In genomic region chr17:76709077-76709950, GRCh38 we compare ENCODE assay signal across 8 cellular contexts. TPM values are rescaled to one million over a fixed set of nuclear protein-coding genes. Genes with fewer than 3 reads are reported as not detected.
DNase-seq lines count a peak whose midpoint lies in the region; ATAC-seq, FAIRE-seq and TF ChIP-seq lines count a peak whose summit lies in the region.

No MANE protein-coding gene starts in this region.

- POLR2A ChIA-PET in activated CD8-positive, alpha-beta T cell treated with anti-CD3 and anti-CD28 coated beads for 36 hours (lab: Charles Lee): interaction anchor here (1.0 to 2.2 kb wide), 3 partner anchors 13 to 152 kb away, joined by 3 to 7 read pairs (median 3); no protein-coding TSS in a partner anchor

- no peak for TF ChIP-seq POLR2A in GM12891 (IDR thresholded peaks at IDR 0.05; ENCODE audit: low read depth, low read length)

- ATAC-seq in activated T-cell treated with anti-CD3 and anti-CD28 coated beads, Interleukin-2, amount 50 U/mL, for 72 hours (replicated peaks in 1 of 2): no peak
- no peak for ATAC-seq in activated CD8-positive, alpha-beta T cell treated with anti-CD3 and anti-CD28 coated beads for 36 hours

- intact Hi-C loops in activated CD8-positive, alpha-beta T cell treated with anti-CD3 and anti-CD28 coated beads for 36 hours (cut with micrococcal nuclease): no loop called here

- DNase-seq in activated T-cell treated with anti-CD3 and anti-CD28 coated beads, Interleukin-2, amount 50 U/mL, for 72 hours: no peak
- DNase-seq in activated T-cell treated with anti-CD3 and anti-CD28 coated beads for 4 hours: no peak
- DNase-seq in activated CD8-positive, alpha-beta T cell treated with anti-CD3 and anti-CD28 coated beads for 36 hours: no peak
- DNase-seq in glomerular visceral epithelial cell (ENCODE audit: extremely low spot score): peak; percentile 97
- DNase-seq in occipital lobe (lab: John Stamatoyannopoulos, UW): peak; percentile 45
- no peak for DNase-seq in GM12891 (ENCODE audit: insufficient read length, low spot score)
- no peak for DNase-seq in NOMO-1 treated with dmso at 0.1 percent for 144 hours (lab: John Stamatoyannopoulos, UW; ENCODE audit: unreplicated experiment)
- DNase-seq in HT-29 (ENCODE audit: low spot score): no peak

- TF ChIP-seq CTCF in activated CD8-positive, alpha-beta T cell treated with anti-CD3 and anti-CD28 coated beads for 36 hours (IDR thresholded peaks at IDR 0.05): no peak

- peaks cover 0 to 3% of the 10 kb centered on the region in 2 donors for H3K36me3 Mint-ChIP-seq in activated T-cell treated with anti-CD3 and anti-CD28 coated beads, Interleukin-2, amount 50 U/mL, for 72 hours (ENCODE audit: insufficient read depth in 2 of 2)
- H3K36me3 Mint-ChIP-seq in activated CD8-positive, alpha-beta T cell treated with anti-CD3 and anti-CD28 coated beads for 36 hours (ENCODE audit: low read depth): peaks cover 13% of the 10 kb centered on the region

- H3K4me1 Mint-ChIP-seq in activated T-cell treated with anti-CD3 and anti-CD28 coated beads, Interleukin-2, amount 50 U/mL, for 72 hours (ENCODE audit: low read depth): peaks cover 20% of the 10 kb centered on the region
- H3K4me1 Mint-ChIP-seq in activated CD8-positive, alpha-beta T cell treated with anti-CD3 and anti-CD28 coated beads for 36 hours (ENCODE audit: low read depth): peaks cover 28% of the 10 kb centered on the region

- no peak overlapping the region for H3K27ac Mint-ChIP-seq in activated T-cell treated with anti-CD3 and anti-CD28 coated beads, Interleukin-2, amount 50 U/mL, for 72 hours
- H3K27ac Mint-ChIP-seq in activated CD8-positive, alpha-beta T cell treated with anti-CD3 and anti-CD28 coated beads for 36 hours: no peak overlapping the region

- no peaks in the 10 kb centered on the region for H3K9me3 Mint-ChIP-seq in activated T-cell treated with anti-CD3 and anti-CD28 coated beads, Interleukin-2, amount 50 U/mL, for 72 hours
- no peaks in the 10 kb centered on the region for H3K9me3 Mint-ChIP-seq in activated CD8-positive, alpha-beta T cell treated with anti-CD3 and anti-CD28 coated beads for 36 hours

- peak overlapping the region; percentile 63 to 74 for H3K4me3 Mint-ChIP-seq in activated T-cell treated with anti-CD3 and anti-CD28 coated beads, Interleukin-2, amount 50 U/mL, for 72 hours
- peak overlapping the region; percentile 70 for H3K4me3 Mint-ChIP-seq in activated CD8-positive, alpha-beta T cell treated with anti-CD3 and anti-CD28 coated beads for 36 hours

- CTCF ChIA-PET in activated CD8-positive, alpha-beta T cell treated with anti-CD3 and anti-CD28 coated beads for 36 hours (lab: Charles Lee): interaction anchor here (0.9 to 1.8 kb wide), 6 partner anchors 8 to 377 kb away, joined by 3 to 6 read pairs (median 3); no protein-coding TSS in a partner anchor

- no peak for FAIRE-seq in GM12891 (lab: Jason Lieb, UNC)

- H3K27me3 Mint-ChIP-seq in activated T-cell treated with anti-CD3 and anti-CD28 coated beads, Interleukin-2, amount 50 U/mL, for 72 hours (ENCODE audit: low read depth): no peaks in the 10 kb centered on the region
- no peaks in the 10 kb centered on the region for H3K27me3 Mint-ChIP-seq in activated CD8-positive, alpha-beta T cell treated with anti-CD3 and anti-CD28 coated beads for 36 hours

TF ChIP-seq in GM12891, 5 proteins besides CTCF, POLR2A, EP300 and RAD21:
- TF ChIP-seq SPI1 (IDR thresholded peaks at IDR 0.05; ENCODE audit: low read depth, low read length) (no peak), POU2F2 (IDR thresholded peaks at IDR 0.05; ENCODE audit: low read depth, low read length) (no peak), TAF1 (IDR thresholded peaks at IDR 0.05; ENCODE audit: low read depth, low read length) (no peak), POLR2AphosphoS5 (IDR thresholded peaks at IDR 0.05; ENCODE audit: low read depth, low read length) (no peak), PAX5 (IDR thresholded peaks at IDR 0.05; ENCODE audit: insufficient read depth, low read length, severe bottlenecking) (no peak)

RNA-seq across cellular contexts. Expression of gene MXRA7, which starts 1.5 kb away (rescaled TPM):
- total RNA-seq in activated T-cell treated with anti-CD3 and anti-CD28 coated beads, Interleukin-2, amount 50 U/mL, for 72 hours: 10 to 100 TPM; 17.4 to 21.8 TPM
- 1 to 10 TPM; 8.4 to 8.6 TPM for total RNA-seq in activated CD8-positive, alpha-beta T cell treated with anti-CD3 and anti-CD28 coated beads for 36 hours
- total RNA-seq in occipital lobe: 34.6 TPM
- polyA plus RNA-seq in GM12891 (2012; ENCODE audit: low read depth, missing spikeins): 0.42 TPM
- total RNA-seq in HT-29 (2014; rRNA removed; shearing (Covaris generic)): 0.23 and 0.99 TPM in 2 replicates

RNA-seq across cellular contexts. Expression of gene JMJD6, which starts 17.1 kb away (rescaled TPM):
- 10 to 100 TPM; 56.5 to 67.2 TPM for total RNA-seq in activated T-cell treated with anti-CD3 and anti-CD28 coated beads, Interleukin-2, amount 50 U/mL, for 72 hours
- 10 to 100 TPM; 77.9 to 80.3 TPM for total RNA-seq in activated CD8-positive, alpha-beta T cell treated with anti-CD3 and anti-CD28 coated beads for 36 hours
- 20.0 TPM for total RNA-seq in occipital lobe
- 23.2 TPM for polyA plus RNA-seq in GM12891 (2012; ENCODE audit: low read depth, missing spikeins)
- total RNA-seq in HT-29 (2014; rRNA removed; shearing (Covaris generic)): 28.0 and 34.0 TPM in 2 replicates

RNA-seq across cellular contexts. Expression of gene METTL23, which starts 17.3 kb away (rescaled TPM):
- 10 to 100 TPM; 25.4 to 30.7 TPM for total RNA-seq in activated T-cell treated with anti-CD3 and anti-CD28 coated beads, Interleukin-2, amount 50 U/mL, for 72 hours
- total RNA-seq in activated CD8-positive, alpha-beta T cell treated with anti-CD3 and anti-CD28 coated beads for 36 hours: 10 to 100 TPM; 30.7 to 30.9 TPM
- 17.8 TPM for total RNA-seq in occipital lobe
- 38.7 TPM for polyA plus RNA-seq in GM12891 (2012; ENCODE audit: low read depth, missing spikeins)
- 52.1 and 52.8 TPM in 2 replicates for total RNA-seq in HT-29 (2014; rRNA removed; shearing (Covaris generic))

RNA-seq across cellular contexts. Expression of gene SRSF2, which starts 27.8 kb away (rescaled TPM):
- 100 to 1,000 TPM; 260 to 275 TPM for total RNA-seq in activated T-cell treated with anti-CD3 and anti-CD28 coated beads, Interleukin-2, amount 50 U/mL, for 72 hours
- 100 to 1,000 TPM; 344 to 364 TPM for total RNA-seq in activated CD8-positive, alpha-beta T cell treated with anti-CD3 and anti-CD28 coated beads for 36 hours
- 87.7 TPM for total RNA-seq in occipital lobe
- 245 TPM for polyA plus RNA-seq in GM12891 (2012; ENCODE audit: low read depth, missing spikeins)
- total RNA-seq in HT-29 (2014; rRNA removed; shearing (Covaris generic)): 1,245 and 1,410 TPM in 2 replicates

RNA-seq across cellular contexts. Expression of gene MFSD11, which starts 28.6 kb away (rescaled TPM):
- total RNA-seq in activated T-cell treated with anti-CD3 and anti-CD28 coated beads, Interleukin-2, amount 50 U/mL, for 72 hours: 10 to 100 TPM; 34.8 to 43.1 TPM
- total RNA-seq in activated CD8-positive, alpha-beta T cell treated with anti-CD3 and anti-CD28 coated beads for 36 hours: 10 to 100 TPM; 17.0 to 17.6 TPM
- total RNA-seq in occipital lobe: 61.3 TPM
- 10.2 TPM for polyA plus RNA-seq in GM12891 (2012; ENCODE audit: low read depth, missing spikeins)
- total RNA-seq in HT-29 (2014; rRNA removed; shearing (Covaris generic)): 21.5 and 24.9 TPM in 2 replicates

Comparison
In these comparisons a context has a peak if more than half of its experiments do, and no peak if none do; other contexts are left out.
1. DNase-seq: peak in glomerular visceral epithelial cell (single experiment) and occipital lobe (single experiment); none in activated T-cell treated with anti-CD3 and anti-CD28 coated beads, Interleukin-2, amount 50 U/mL, for 72 hours (0 of 2), activated T-cell treated with anti-CD3 and anti-CD28 coated beads for 4 hours (single experiment), activated CD8-positive, alpha-beta T cell treated with anti-CD3 and anti-CD28 coated beads for 36 hours (single experiment), GM12891 (single experiment), NOMO-1 treated with dmso at 0.1 percent for 144 hours (single experiment) and HT-29 (single experiment).